Comparison of ENCODE assay signal across 1 cellular context in the genomic region with DNA sequence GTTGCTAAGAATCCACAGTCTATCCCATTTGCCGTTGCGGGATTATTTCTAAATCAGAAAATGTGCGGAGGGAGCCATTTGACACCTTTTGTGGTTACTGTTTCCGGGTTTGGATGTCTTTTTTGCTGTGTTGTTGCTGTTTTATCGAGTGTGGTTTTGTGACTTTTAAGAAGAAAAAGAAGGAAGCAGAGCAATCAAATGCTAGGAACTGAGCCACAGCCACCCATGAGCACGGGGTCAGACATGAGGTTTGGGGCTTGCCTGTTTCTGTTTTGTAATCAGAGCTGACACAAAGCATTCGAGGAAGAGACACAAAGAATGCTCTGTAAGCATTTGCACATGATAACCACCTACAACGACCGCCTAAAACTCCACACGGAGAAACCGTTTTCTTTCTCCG.
TF ChIP-seq lines count a peak whose summit lies in the region.

No MANE protein-coding gene starts in this region.

TF ChIP-seq in GM23338, 12 proteins besides CTCF, POLR2A, EP300 and RAD21:
- no peak for TF ChIP-seq ZNF462 (CRISPR knock-in tag; IDR thresholded peaks at IDR 0.05)
- no peak for TF ChIP-seq POLR2AphosphoS5 (IDR thresholded peaks at IDR 0.05; ENCODE audit: low read depth)
- TF ChIP-seq ZNF331 (CRISPR knock-in tag; IDR thresholded peaks at IDR 0.05; ENCODE audit: low read depth): no peak
- no peak for TF ChIP-seq NANOG (IDR thresholded peaks at IDR 0.05; ENCODE audit: borderline replicate concordance)
- TF ChIP-seq EZH2 (IDR thresholded peaks at IDR 0.05; ENCODE audit: low read depth, unreplicated experiment): no peak
- no peak for TF ChIP-seq EZH2phosphoT487 (IDR thresholded peaks at IDR 0.05; ENCODE audit: unreplicated experiment)
- TF ChIP-seq REST (IDR thresholded peaks at IDR 0.05; ENCODE audit: unreplicated experiment): no peak
